30 cellular contexts compared by ENCODE assay signal in the genomic region with DNA sequence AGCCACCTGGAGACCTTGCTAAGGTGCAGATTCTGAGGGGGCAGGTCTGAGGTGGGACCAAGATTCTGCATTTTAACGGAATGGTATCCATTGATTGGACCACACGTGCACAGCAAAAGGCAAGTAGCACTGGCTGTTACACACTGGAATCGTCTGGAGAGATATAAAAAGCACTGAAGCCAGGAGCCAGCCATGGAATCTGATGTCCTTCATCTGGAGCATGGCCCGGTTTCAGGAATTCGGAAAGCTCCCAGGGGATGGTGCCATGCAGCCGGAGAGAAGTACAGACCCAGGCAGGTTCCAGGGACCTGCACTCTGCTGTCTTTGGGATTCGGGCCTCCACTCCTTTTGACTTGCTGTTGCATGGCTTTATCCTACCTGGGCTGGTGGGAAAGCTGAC. TPM values are rescaled to one million over a fixed set of nuclear protein-coding genes. Genes with fewer than 3 reads are reported as not detected.
DNase-seq lines count a peak whose midpoint lies in the region; ATAC-seq and TF ChIP-seq lines count a peak whose summit lies in the region.
"Had no signal": no experiment of that assay in that cellular context is flagged by ENCODE, and none has a peak within 500 bp of the region (broad histone marks: within the 10 kb centered on the region; RNA-seq: fewer than 3 reads in every experiment).

No MANE protein-coding gene starts in this region.

- H3K9me3 ChIP-seq in heart left ventricle, result no peaks in the 10 kb centered on the region
- H3K9me3 ChIP-seq in right atrium auricular region, result no peaks in the 10 kb centered on the region
- H3K9me3 ChIP-seq in esophagus muscularis mucosa, result no peaks in the 10 kb centered on the region
- H3K9me3 ChIP-seq: BE2C, BLaER1 had no signal

- no peaks in the 10 kb centered on the region for H3K36me3 ChIP-seq in heart left ventricle
- no peaks in the 10 kb centered on the region for H3K36me3 ChIP-seq in right atrium auricular region
- no peaks in the 10 kb centered on the region for H3K36me3 ChIP-seq in esophagus muscularis mucosa
- H3K36me3 ChIP-seq: BE2C, BLaER1 had no signal

- ATAC-seq in Right ventricle myocardium inferior (peak; percentile 67), left cardiac atrium (no peak), heart left ventricle (peak; percentile 32 to 85 (median 71)), left ventricle myocardium superior (peak; percentile 90)
- ATAC-seq: GM12878 had no signal

- H3K27ac ChIP-seq in heart left ventricle (no peak overlapping the region), right atrium auricular region (no peak overlapping the region), esophagus muscularis mucosa (replicated peaks in 1 of 4) (no peak overlapping the region)
- H3K27ac ChIP-seq: BLaER1 had no signal

- WGBS in heart left ventricle, 4 donors, result 43 to 65% (median 51%) methylated on average over 7 of the region's 7 CpGs
- 78% methylated on average over 7 of the region's 7 CpGs for WGBS in esophagus muscularis mucosa

- no peak for TF ChIP-seq POLR2A in heart left ventricle (IDR thresholded peaks at IDR 0.05)
- no peak for TF ChIP-seq POLR2A in esophagus muscularis mucosa (IDR thresholded peaks at IDR 0.05; ENCODE audit: low read depth)

- DNase-seq in Right ventricle myocardium inferior (ENCODE audit: missing footprints) (no peak), left cardiac atrium (no peak), heart left ventricle (peak in 1 of 5 donors; percentile 49), right atrium auricular region (ENCODE audit: low spot score) (no peak), esophagus muscularis mucosa (ENCODE audit: extremely low spot score) (peak; percentile 72), left ventricle myocardium superior (peak; percentile 50), NCI-H2107 (lab: John Stamatoyannopoulos, UW) (no peak)
- DNase-seq in stimulated activated CD4-positive, alpha-beta T cell treated with anti-CD3 and anti-CD28 coated beads, Interleukin-2, amount 100 ng/mL, for 48 hours, result no peak
- DNase-seq: 8988T; ACHN; BE2C; C1 segment of cervical spinal cord; CD4-positive, alpha-beta memory T cell; CD4-positive, CD25-positive, alpha-beta regulatory T cell; CD8-positive, alpha-beta memory T cell; COR-L47; DMS 273 treated with DMSO at 0.1 percent for 48 hours; DMS153; DMS53; DMS79; DND-41; EL; GDM1 had no signal

- no peak for TF ChIP-seq EP300 in esophagus muscularis mucosa (IDR thresholded peaks at IDR 0.05)

- H3K4me1 ChIP-seq in heart left ventricle (peaks cover 0 to 5% (median 0%) of the 10 kb centered on the region in 12 donors), right atrium auricular region (no peaks in the 10 kb centered on the region), esophagus muscularis mucosa (no peaks in the 10 kb centered on the region)
- H3K4me1 ChIP-seq: BE2C, BLaER1 had no signal

- intact Hi-C loops in Right ventricle myocardium inferior (cut with DNase I), result no loop called here
- intact Hi-C loops in left cardiac atrium (cut with DNase I), result no loop called here
- intact Hi-C loops in heart left ventricle (cut with DNase I), result no loop called here
- intact Hi-C loops in esophagus muscularis mucosa (cut with DNase I), result no loop called here
- intact Hi-C loops in left ventricle myocardium superior (cut with micrococcal nuclease), result no loop called here

- H3K27me3 ChIP-seq in heart left ventricle (peaks cover 0 to 12% (median 0%) of the 10 kb centered on the region in 9 donors), right atrium auricular region (no peaks in the 10 kb centered on the region), esophagus muscularis mucosa (peaks cover 0 to 21% (median 0%) of the 10 kb centered on the region in 4 donors)
- H3K27me3 ChIP-seq: BE2C, BLaER1 had no signal

- H3K4me3 ChIP-seq in heart left ventricle (no peak overlapping the region), right atrium auricular region (no peak overlapping the region), esophagus muscularis mucosa (no peak overlapping the region)
- H3K4me3 ChIP-seq: BLaER1, GM12878 had no signal

- TF ChIP-seq CTCF in heart left ventricle (IDR thresholded peaks at IDR 0.05), result no peak
- no peak for TF ChIP-seq CTCF in right atrium auricular region (IDR thresholded peaks at IDR 0.05)
- no peak for TF ChIP-seq CTCF in esophagus muscularis mucosa (IDR thresholded peaks at IDR 0.05)

RNA-seq across cellular contexts. Expression of gene PRR20G, which starts 28.8 kb away (rescaled TPM):
- total RNA-seq in Right ventricle myocardium inferior, result not detected
- not detected for total RNA-seq in left cardiac atrium
- not detected for total RNA-seq in heart left ventricle
- polyA plus RNA-seq in heart left ventricle, result not detected
- not detected for total RNA-seq in right atrium auricular region
- total RNA-seq in esophagus muscularis mucosa, result not detected
- total RNA-seq in left ventricle myocardium superior, result not detected
- total RNA-seq: A673; CD4-positive, alpha-beta memory T cell; CD4-positive, CD25-positive, alpha-beta regulatory T cell; CD8-positive, alpha-beta memory T cell; Daoy; G401; GM12878 had no signal
- polyA plus RNA-seq: AG04450; CD14-positive monocyte; CD4-positive, alpha-beta memory T cell; CD4-positive, CD25-positive, alpha-beta regulatory T cell; CD8-positive, alpha-beta memory T cell; GM12878 had no signal

Comparison
In these comparisons a context has a peak if more than half of its experiments do, and no peak if none do; other contexts are left out.
1. ATAC-seq: peak in Right ventricle myocardium inferior (single experiment), heart left ventricle (4 of 4) and left ventricle myocardium superior (single experiment); none in left cardiac atrium (0 of 2).
2. DNase-seq: peak in esophagus muscularis mucosa (single experiment) and left ventricle myocardium superior (single experiment); none in Right ventricle myocardium inferior (single experiment), left cardiac atrium (single experiment), right atrium auricular region (single experiment), stimulated activated CD4-positive, alpha-beta T cell treated with anti-CD3 and anti-CD28 coated beads, Interleukin-2, amount 100 ng/mL, for 48 hours (0 of 2) and NCI-H2107 (single experiment).